In genomic region chr3:10647376-10647775, GRCh38 we compare ENCODE assay signal across 15 cellular contexts.
DNase-seq lines count a peak whose midpoint lies in the region; ATAC-seq and TF ChIP-seq lines count a peak whose summit lies in the region.
"Had no signal": no experiment of that assay in that cellular context is flagged by ENCODE, and none has a peak within 500 bp of the region (broad histone marks: within the 10 kb centered on the region; RNA-seq: fewer than 3 reads in every experiment).

No MANE protein-coding gene starts in this region.

- no peaks in the 10 kb centered on the region for H3K4me1 Mint-ChIP-seq in type B pancreatic cell (ENCODE audit: unreplicated experiment)
- H3K4me1 Mint-ChIP-seq: CD14-positive monocyte; CD4-positive, alpha-beta memory T cell; GM23338 had no signal

- H3K27me3 Mint-ChIP-seq in type B pancreatic cell, result peaks cover 26% of the 10 kb centered on the region

- no peak for TF ChIP-seq RAD21 in neural cell (conservative IDR thresholded peaks at IDR 0.05)

- H3K9me3 ChIP-seq in neural cell (ENCODE audit: low read length), result no peaks in the 10 kb centered on the region
- H3K9me3 ChIP-seq: BLaER1 had no signal

- H3K79me2 ChIP-seq in neural cell (replicated peaks; ENCODE audit: insufficient read depth, low read length), result no peaks in the 10 kb centered on the region

- peak overlapping the region; percentile 69 for H3K27ac ChIP-seq in neural cell (ENCODE audit: low read length)
- H3K27ac ChIP-seq: BLaER1 had no signal

- H3K36me3 ChIP-seq in neural cell (ENCODE audit: insufficient read depth, low read length), result no peaks in the 10 kb centered on the region
- H3K36me3 ChIP-seq: BLaER1 had no signal

- H3K27ac Mint-ChIP-seq in type B pancreatic cell, result no peak overlapping the region
- H3K27ac Mint-ChIP-seq: CD14-positive monocyte; CD4-positive, alpha-beta memory T cell; GM23338 had no signal

- DNase-seq in activated CD8-positive, alpha-beta memory T cell treated with anti-CD3 and anti-CD28 coated beads, Interleukin-2, amount 50 U/mL, for 48 hours, result peak; percentile 32
- no peak for DNase-seq in activated CD8-positive, alpha-beta memory T cell treated with anti-CD3 and anti-CD28 coated beads, Interleukin-2, amount 50 U/mL, for 4 hours
- peak; percentile 32 for DNase-seq in type B pancreatic cell (ENCODE audit: extremely low spot score, unreplicated experiment)
- DNase-seq in activated CD4-positive, CD25-positive, alpha-beta regulatory T cell treated with anti-CD3 and anti-CD28 coated beads, Interleukin-2, amount 50 U/mL, for 72 hours, result no peak
- DNase-seq in D341Med (ENCODE audit: low spot score), result no peak
- DNase-seq: 8988T; CD4-positive, alpha-beta memory T cell; DMS79 treated with DMSO at 0.1 percent for 48 hours; GF-D8; H7 had no signal

- no peaks in the 10 kb centered on the region for H3K9me2 ChIP-seq in neural cell (ENCODE audit: insufficient read depth, low read length)

- no peak for TF ChIP-seq CTCF in neural cell (IDR thresholded peaks at IDR 0.05; ENCODE audit: poor library complexity, severe bottlenecking)
- TF ChIP-seq CTCF in type B pancreatic cell (conservative IDR thresholded peaks at IDR 0.05), result no peak

- no peak overlapping the region for H3K4me3 ChIP-seq in neural cell (ENCODE audit: low read length)
- H3K4me3 ChIP-seq: BLaER1, GM23338 had no signal

- no peaks in the 10 kb centered on the region for H3F3A ChIP-seq in neural cell (ENCODE audit: insufficient read depth, low read length, poor library complexity, severe bottlenecking)

- no peaks in the 10 kb centered on the region for H3K27me3 ChIP-seq in neural cell (ENCODE audit: insufficient read depth, low read depth, low read length)
- H3K27me3 ChIP-seq: BLaER1 had no signal

- no peak for ATAC-seq in HG02763 (IDR thresholded peaks at IDR 0.05; ENCODE audit: unreplicated experiment)
- ATAC-seq: GM23338 had no signal

- peak overlapping the region; percentile 28 for H3K9ac ChIP-seq in neural cell (ENCODE audit: low read length)
- H3K9ac ChIP-seq: BLaER1 had no signal

- no peak overlapping the region for H3K4me3 Mint-ChIP-seq in type B pancreatic cell
- H3K4me3 Mint-ChIP-seq: CD14-positive monocyte; CD4-positive, alpha-beta memory T cell; GM23338 had no signal

- H3K9me3 Mint-ChIP-seq in type B pancreatic cell, result no peaks in the 10 kb centered on the region

- no peak for TF ChIP-seq EP300 in neural cell (conservative IDR thresholded peaks at IDR 0.05; ENCODE audit: poor library complexity, severe bottlenecking)

- H3K4me2 ChIP-seq in neural cell (ENCODE audit: low read length), result no peak overlapping the region
- H3K4me2 ChIP-seq: BLaER1, GM23338 had no signal

- no peak overlapping the region for H2AFZ ChIP-seq in neural cell (ENCODE audit: low read depth, low read length)
- H2AFZ ChIP-seq: GM23338 had no signal

- no peaks in the 10 kb centered on the region for H4K20me1 ChIP-seq in neural cell (ENCODE audit: insufficient read depth)
- H4K20me1 ChIP-seq: BLaER1 had no signal

- H3K36me3 Mint-ChIP-seq in type B pancreatic cell, result no peaks in the 10 kb centered on the region
- H3K36me3 Mint-ChIP-seq: CD14-positive monocyte; CD4-positive, alpha-beta memory T cell had no signal

TF ChIP-seq in neural cell, 6 proteins besides CTCF, POLR2A, EP300 and RAD21:
- TF ChIP-seq REST (IDR thresholded peaks at IDR 0.05; ENCODE audit: borderline replicate concordance), result no peak
- TF ChIP-seq SMC3 (conservative IDR thresholded peaks at IDR 0.05; ENCODE audit: poor library complexity), result no peak
- no peak for TF ChIP-seq MXI1 (conservative IDR thresholded peaks at IDR 0.05; ENCODE audit: poor library complexity, severe bottlenecking)
- no peak for TF ChIP-seq POLR2AphosphoS5 (IDR thresholded peaks at IDR 0.05)
- no peak for TF ChIP-seq EZH2 (IDR thresholded peaks at IDR 0.05; ENCODE audit: borderline replicate concordance, insufficient read depth, low read length, poor library complexity, severe bottlenecking)
- TF ChIP-seq TAF1 (IDR thresholded peaks at IDR 0.05; ENCODE audit: low read depth), result no peak

Comparison
In these comparisons a context has a peak if more than half of its experiments do, and no peak if none do; other contexts are left out.
1. DNase-seq: peak in activated CD8-positive, alpha-beta memory T cell treated with anti-CD3 and anti-CD28 coated beads, Interleukin-2, amount 50 U/mL, for 48 hours (single experiment) and type B pancreatic cell (single experiment); none in activated CD8-positive, alpha-beta memory T cell treated with anti-CD3 and anti-CD28 coated beads, Interleukin-2, amount 50 U/mL, for 4 hours (single experiment), activated CD4-positive, CD25-positive, alpha-beta regulatory T cell treated with anti-CD3 and anti-CD28 coated beads, Interleukin-2, amount 50 U/mL, for 72 hours (single experiment) and D341Med (single experiment).